Comparison of ENCODE assay signal across 15 cellular contexts in genomic region chr11:86287468-86287796, GRCh38. TPM values are rescaled to one million over a fixed set of nuclear protein-coding genes. Genes with fewer than 3 reads are reported as not detected.
DNase-seq lines count a peak whose midpoint lies in the region; ATAC-seq and TF ChIP-seq lines count a peak whose summit lies in the region.
"Had no signal": no experiment of that assay in that cellular context is flagged by ENCODE, and none has a peak within 500 bp of the region (broad histone marks: within the 10 kb centered on the region; RNA-seq: fewer than 3 reads in every experiment).

No MANE protein-coding gene starts in this region.

- no TSS peak for BruUV-seq in MCF 10A (replicated peaks; lab: Mats Ljungman, UMichigan)

- H3K27ac Mint-ChIP-seq in activated CD8-positive, alpha-beta memory T cell treated with anti-CD3 and anti-CD28 coated beads, Interleukin-2, amount 10 ng/mL, durations not matched to agents 7 days and 5 days: peak overlapping the region; percentile 36
- H3K27ac Mint-ChIP-seq in activated CD4-positive, alpha-beta memory T cell treated with anti-CD3 and anti-CD28 coated beads, Interleukin-2, amount 10 ng/mL, durations not matched to agents 7 days and 5 days: peak overlapping the region; percentile 24
- peak overlapping the region; percentile 78 for H3K27ac Mint-ChIP-seq in neural crest cell (ENCODE audit: unreplicated experiment)
- H3K27ac Mint-ChIP-seq in MCF 10A (ENCODE audit: low read depth, unreplicated experiment): no peak overlapping the region

- CTCF ChIA-PET in activated CD8-positive, alpha-beta memory T cell treated with anti-CD3 and anti-CD28 coated beads, Interleukin-2, amount 10 ng/mL, durations not matched to agents 7 days and 5 days (lab: Charles Lee): interaction anchor here (1.0 to 1.4 kb wide), 2 partner anchors 21 to 42 kb away, joined by 3 read pairs; no protein-coding TSS in a partner anchor
- CTCF ChIA-PET in activated CD4-positive, alpha-beta memory T cell treated with anti-CD3 and anti-CD28 coated beads, Interleukin-2, amount 10 ng/mL, durations not matched to agents 7 days and 5 days (lab: Charles Lee): interaction anchor here (1.5 kb wide), 1 partner anchor 244 kb away, joined by 3 read pairs; no protein-coding TSS in a partner anchor
- CTCF ChIA-PET in MCF 10A (lab: Yijun Ruan, JAX): no interaction called here

- POLR2A ChIA-PET in activated CD4-positive, alpha-beta memory T cell treated with anti-CD3 and anti-CD28 coated beads, Interleukin-2, amount 10 ng/mL, durations not matched to agents 7 days and 5 days (lab: Charles Lee): interaction anchor here (0.7 to 2.5 kb wide), 6 partner anchors 15 to 464 kb away, joined by 3 to 7 read pairs (median 4); partner anchors contain the start of genes EED, HIKESHI and PICALM
- POLR2A ChIA-PET in MCF 10A (lab: Yijun Ruan, JAX): interaction anchor here (0.6 to 1.1 kb wide), 5 partner anchors 14 to 534 kb away, joined by 3 to 4 read pairs (median 3); partner anchors contain the start of gene HIKESHI

- ATAC-seq in activated CD8-positive, alpha-beta memory T cell treated with anti-CD3 and anti-CD28 coated beads, Interleukin-2, amount 10 ng/mL, durations not matched to agents 7 days and 5 days: no peak
- peak; percentile 3 for ATAC-seq in HG02623 (IDR thresholded peaks at IDR 0.05; ENCODE audit: unreplicated experiment)
- ATAC-seq: Panc1 had no signal

- H3K9me3 Mint-ChIP-seq in activated CD8-positive, alpha-beta memory T cell treated with anti-CD3 and anti-CD28 coated beads, Interleukin-2, amount 10 ng/mL, durations not matched to agents 7 days and 5 days (ENCODE audit: low read depth): no peaks in the 10 kb centered on the region
- no peaks in the 10 kb centered on the region for H3K9me3 Mint-ChIP-seq in activated CD4-positive, alpha-beta memory T cell treated with anti-CD3 and anti-CD28 coated beads, Interleukin-2, amount 10 ng/mL, durations not matched to agents 7 days and 5 days
- H3K9me3 Mint-ChIP-seq in neural crest cell (no peaks in the 10 kb centered on the region), MCF 10A (ENCODE audit: unreplicated experiment) (no peaks in the 10 kb centered on the region)

- intact Hi-C loops in MCF 10A (cut with micrococcal nuclease): no loop called here

- H3K27me3 Mint-ChIP-seq in activated CD8-positive, alpha-beta memory T cell treated with anti-CD3 and anti-CD28 coated beads, Interleukin-2, amount 10 ng/mL, durations not matched to agents 7 days and 5 days: no peaks in the 10 kb centered on the region
- H3K27me3 Mint-ChIP-seq in activated CD4-positive, alpha-beta memory T cell treated with anti-CD3 and anti-CD28 coated beads, Interleukin-2, amount 10 ng/mL, durations not matched to agents 7 days and 5 days: no peaks in the 10 kb centered on the region
- H3K27me3 Mint-ChIP-seq in neural crest cell (ENCODE audit: low read depth): no peaks in the 10 kb centered on the region
- no peaks in the 10 kb centered on the region for H3K27me3 Mint-ChIP-seq in MCF 10A (ENCODE audit: insufficient read depth, unreplicated experiment)

- no peak overlapping the region for H3K4me3 Mint-ChIP-seq in activated CD8-positive, alpha-beta memory T cell treated with anti-CD3 and anti-CD28 coated beads, Interleukin-2, amount 10 ng/mL, durations not matched to agents 7 days and 5 days
- H3K4me3 Mint-ChIP-seq in activated CD4-positive, alpha-beta memory T cell treated with anti-CD3 and anti-CD28 coated beads, Interleukin-2, amount 10 ng/mL, durations not matched to agents 7 days and 5 days: no peak overlapping the region
- H3K4me3 Mint-ChIP-seq in neural crest cell (no peak overlapping the region), MCF 10A (ENCODE audit: unreplicated experiment) (no peak overlapping the region)

- H3K4me1 Mint-ChIP-seq in activated CD8-positive, alpha-beta memory T cell treated with anti-CD3 and anti-CD28 coated beads, Interleukin-2, amount 10 ng/mL, durations not matched to agents 7 days and 5 days: peaks cover 53% of the 10 kb centered on the region
- H3K4me1 Mint-ChIP-seq in activated CD4-positive, alpha-beta memory T cell treated with anti-CD3 and anti-CD28 coated beads, Interleukin-2, amount 10 ng/mL, durations not matched to agents 7 days and 5 days: peaks cover 62% of the 10 kb centered on the region
- H3K4me1 Mint-ChIP-seq in neural crest cell (no peaks in the 10 kb centered on the region), MCF 10A (ENCODE audit: insufficient read depth, unreplicated experiment) (peaks cover 6% of the 10 kb centered on the region)

- H3K36me3 Mint-ChIP-seq in activated CD8-positive, alpha-beta memory T cell treated with anti-CD3 and anti-CD28 coated beads, Interleukin-2, amount 10 ng/mL, durations not matched to agents 7 days and 5 days: peaks cover 29% of the 10 kb centered on the region
- H3K36me3 Mint-ChIP-seq in activated CD4-positive, alpha-beta memory T cell treated with anti-CD3 and anti-CD28 coated beads, Interleukin-2, amount 10 ng/mL, durations not matched to agents 7 days and 5 days (ENCODE audit: low read depth): peaks cover 31% of the 10 kb centered on the region
- H3K36me3 Mint-ChIP-seq in neural crest cell (ENCODE audit: low read depth) (peaks cover 2% of the 10 kb centered on the region), MCF 10A (ENCODE audit: insufficient read depth, unreplicated experiment) (peaks cover 11% of the 10 kb centered on the region)

- TF ChIP-seq CTCF in neural crest cell (conservative IDR thresholded peaks at IDR 0.05): no peak
- TF ChIP-seq CTCF in MCF 10A (IDR thresholded peaks at IDR 0.05; ENCODE audit: unreplicated experiment): no peak

- DNase-seq in activated CD8-positive, alpha-beta memory T cell treated with anti-CD3 and anti-CD28 coated beads, Interleukin-2, amount 10 ng/mL, durations not matched to agents 7 days and 5 days: no peak
- DNase-seq in activated CD8-positive, alpha-beta memory T cell treated with anti-CD3 and anti-CD28 coated beads, Interleukin-2, amount 50 U/mL, for 48 hours: no peak
- no peak for DNase-seq in activated CD4-positive, alpha-beta memory T cell treated with anti-CD3 and anti-CD28 coated beads, Interleukin-2, amount 10 ng/mL, durations not matched to agents 7 days and 5 days
- DNase-seq in neural crest cell (ENCODE audit: low read depth, low spot score): no peak
- DNase-seq in NCI-H2107 (lab: John Stamatoyannopoulos, UW): no peak
- no peak for DNase-seq in MCF 10A (ENCODE audit: unreplicated experiment)
- no peak for DNase-seq in stimulated activated CD4-positive, alpha-beta T cell treated with anti-CD3 and anti-CD28 coated beads, Interleukin-4, amount 100 ng/mL, for 1 hour
- DNase-seq: ACHN, hypothalamus, IMR-90, NCI-H1092 treated with DMSO at 0.1 percent for 48 hours, NCI-H82, substantia nigra had no signal

RNA-seq across cellular contexts. Expression of gene HIKESHI, which starts 14.6 kb away (rescaled TPM):
- 10 to 100 TPM; 37.3 to 44.9 TPM for total RNA-seq in activated CD8-positive, alpha-beta memory T cell treated with anti-CD3 and anti-CD28 coated beads, Interleukin-2, amount 10 ng/mL, durations not matched to agents 7 days and 5 days
- 10 to 100 TPM; 40.6 to 44.5 TPM for total RNA-seq in activated CD4-positive, alpha-beta memory T cell treated with anti-CD3 and anti-CD28 coated beads, Interleukin-2, amount 10 ng/mL, durations not matched to agents 7 days and 5 days
- total RNA-seq in neural crest cell (52.6 and 56.7 TPM in 2 replicates), MCF 10A (2022) (47.6 and 53.9 TPM in 2 replicates)

RNA-seq across cellular contexts. Expression of gene EED, which starts 42.9 kb away (rescaled TPM):
- 100 to 1,000 TPM in 1 of 2 experiments, 10 to 100 TPM in 1; 50.1 to 102 TPM for total RNA-seq in activated CD8-positive, alpha-beta memory T cell treated with anti-CD3 and anti-CD28 coated beads, Interleukin-2, amount 10 ng/mL, durations not matched to agents 7 days and 5 days
- total RNA-seq in activated CD4-positive, alpha-beta memory T cell treated with anti-CD3 and anti-CD28 coated beads, Interleukin-2, amount 10 ng/mL, durations not matched to agents 7 days and 5 days: 10 to 100 TPM; 63.9 to 66.9 TPM
- total RNA-seq in neural crest cell (39.2 and 41.8 TPM in 2 replicates), MCF 10A (2022) (20.9 and 22.9 TPM in 2 replicates)
